Comparison of ENCODE assay signal across 24 cellular contexts in genomic region chr10:49663596-49663995, GRCh38. TPM values are rescaled to one million over a fixed set of nuclear protein-coding genes. Genes with fewer than 3 reads are reported as not detected.
A peak's percentile ranks its signal among the peaks of the same experiment; 100 is the strongest.
DNase-seq lines count a peak whose midpoint lies in the region; ATAC-seq and TF ChIP-seq lines count a peak whose summit lies in the region.
"Had no signal": no experiment of that assay in that cellular context is flagged by ENCODE, and none has a peak within 500 bp of the region (broad histone marks: within the 10 kb centered on the region; RNA-seq: fewer than 3 reads in every experiment).

No MANE protein-coding gene starts in this region.

- POLR2A ChIA-PET in naive thymus-derived CD4-positive, alpha-beta T cell (lab: Charles Lee): no interaction called here

- H3K4me1 ChIP-seq in BE2C: peaks cover 22% of the 10 kb centered on the region
- H3K4me1 ChIP-seq in naive thymus-derived CD4-positive, alpha-beta T cell (ENCODE audit: control insufficient read depth in 2 of 2, insufficient read depth in 2 of 2, low read length in 2 of 2): no peaks in the 10 kb centered on the region
- H3K4me1 ChIP-seq: A549, BLaER1 had no signal

- 0 out of 2 replicates have a peak overlapping the region, but pooled peaks have one; percentile 19 for H3K27ac ChIP-seq in SK-N-MC
- H3K27ac ChIP-seq in naive thymus-derived CD4-positive, alpha-beta T cell (ENCODE audit: low read depth, low read length): no peak overlapping the region
- H3K27ac ChIP-seq: 22Rv1, A549, BLaER1, GM23248 had no signal

- H3K27ac Mint-ChIP-seq in naive thymus-derived CD4-positive, alpha-beta T cell: no peak overlapping the region
- H3K27ac Mint-ChIP-seq: CD14-positive monocyte; CD4-positive, alpha-beta memory T cell; HFFc6 had no signal

- no peaks in the 10 kb centered on the region for H3K27me3 ChIP-seq in BE2C
- H3K27me3 ChIP-seq in naive thymus-derived CD4-positive, alpha-beta T cell (ENCODE audit: control insufficient read depth in 2 of 2, insufficient read depth in 2 of 2, low read length in 2 of 2): no peaks in the 10 kb centered on the region
- H3K27me3 ChIP-seq: BLaER1 had no signal

- H3K36me3 ChIP-seq in BE2C (no peaks in the 10 kb centered on the region), SK-N-MC (ENCODE audit: insufficient read depth, low read length) (no peaks in the 10 kb centered on the region)
- no peaks in the 10 kb centered on the region for H3K36me3 ChIP-seq in naive thymus-derived CD4-positive, alpha-beta T cell (ENCODE audit: control insufficient read depth in 2 of 3, insufficient read depth in 3 of 3, low read length in 3 of 3)
- H3K36me3 ChIP-seq: BLaER1 had no signal

- ATAC-seq in naive thymus-derived CD4-positive, alpha-beta T cell: no peak
- ATAC-seq in GM19455 (IDR thresholded peaks at IDR 0.05; ENCODE audit: unreplicated experiment): no peak
- ATAC-seq in HG03139 (IDR thresholded peaks at IDR 0.05; ENCODE audit: unreplicated experiment): no peak
- ATAC-seq: A549 had no signal

- CTCF ChIA-PET in naive thymus-derived CD4-positive, alpha-beta T cell (lab: Charles Lee): no interaction called here

- H3K36me3 Mint-ChIP-seq in naive thymus-derived CD4-positive, alpha-beta T cell: peaks cover 0 to 8% (median 6%) of the 10 kb centered on the region in 5 donors
- H3K36me3 Mint-ChIP-seq: CD14-positive monocyte; CD4-positive, alpha-beta memory T cell had no signal

- H3K27me3 Mint-ChIP-seq in naive thymus-derived CD4-positive, alpha-beta T cell: peaks cover 0 to 35% (median 9%) of the 10 kb centered on the region in 5 donors

- H3K9me3 Mint-ChIP-seq in naive thymus-derived CD4-positive, alpha-beta T cell: peaks cover 5 to 24% (median 10%) of the 10 kb centered on the region in 11 donors

- intact Hi-C loops in naive thymus-derived CD4-positive, alpha-beta T cell (cut with micrococcal nuclease): no loop called here

- no peaks in the 10 kb centered on the region for H3K9me3 ChIP-seq in BE2C
- H3K9me3 ChIP-seq in SK-N-MC (ENCODE audit: low read depth, low read length): no peaks in the 10 kb centered on the region
- peaks cover 0 to 3% (median 0%) of the 10 kb centered on the region in 3 experiments for H3K9me3 ChIP-seq in naive thymus-derived CD4-positive, alpha-beta T cell (ENCODE audit: control insufficient read depth in 2 of 3, low read length in 3 of 3)

- H3K4me1 Mint-ChIP-seq in naive thymus-derived CD4-positive, alpha-beta T cell: no peaks in the 10 kb centered on the region
- H3K4me1 Mint-ChIP-seq: CD14-positive monocyte; CD4-positive, alpha-beta memory T cell had no signal

- DNase-seq in BE2C (peak; percentile 68), GM03348 (ENCODE audit: low spot score) (peak; percentile 1), SK-N-MC (ENCODE audit: low read depth, low spot score) (no peak), iPS-NIHi7 (ENCODE audit: extremely low spot score) (peak; percentile 6), cortex of kidney (lab: John Stamatoyannopoulos, UW) (no peak)
- no peak for DNase-seq in naive thymus-derived CD4-positive, alpha-beta T cell
- DNase-seq: AML-193; CD4-positive, alpha-beta memory T cell; DMS 273 treated with DMSO at 0.1 percent for 48 hours; DMS53; GDM1; GM23248; HCEC 1CT; HFFc6; KG1 had no signal

- no peak overlapping the region for H3K9ac ChIP-seq in SK-N-MC (ENCODE audit: insufficient read length)
- H3K9ac ChIP-seq: BLaER1, GM23248 had no signal

- no peak for TF ChIP-seq CTCF in BE2C (IDR thresholded peaks at IDR 0.05; ENCODE audit: low read depth, low read length)

- H3K4me3 ChIP-seq in BE2C (ENCODE audit: low read depth, low read length) (no peak overlapping the region), SK-N-MC (no peak overlapping the region)
- H3K4me3 ChIP-seq in naive thymus-derived CD4-positive, alpha-beta T cell (ENCODE audit: low read length): no peak overlapping the region
- H3K4me3 ChIP-seq: A549, BLaER1, GM23248 had no signal

- no peak overlapping the region for H3K4me3 Mint-ChIP-seq in naive thymus-derived CD4-positive, alpha-beta T cell
- H3K4me3 Mint-ChIP-seq: CD4-positive, alpha-beta memory T cell; HFFc6 had no signal

RNA-seq across cellular contexts. Expression of gene C10orf53, which starts 15.9 kb away (rescaled TPM):
- polyA plus RNA-seq in BE2C (2012; ENCODE audit: insufficient read depth, insufficient read length, low read depth): not detected
- not detected for total RNA-seq in naive thymus-derived CD4-positive, alpha-beta T cell
- polyA plus RNA-seq in naive thymus-derived CD4-positive, alpha-beta T cell: not detected
- total RNA-seq: CD4-positive, alpha-beta memory T cell; Daoy; GM23248; H4; HFFc6; HT-29 had no signal
- polyA plus RNA-seq: A549; CD14-positive monocyte; CD4-positive, alpha-beta memory T cell; GM23248 had no signal

RNA-seq across cellular contexts. Expression of gene CHAT, which starts 49.8 kb away (rescaled TPM):
- polyA plus RNA-seq in BE2C (2012; ENCODE audit: insufficient read depth, insufficient read length, low read depth): 0.62 TPM
- total RNA-seq in naive thymus-derived CD4-positive, alpha-beta T cell: not detected
- polyA plus RNA-seq in naive thymus-derived CD4-positive, alpha-beta T cell: not detected
- total RNA-seq: CD4-positive, alpha-beta memory T cell; Daoy; GM23248; H4; HFFc6; HT-29 had no signal
- polyA plus RNA-seq: A549; CD14-positive monocyte; CD4-positive, alpha-beta memory T cell; GM23248 had no signal

RNA-seq across cellular contexts. Expression of gene SLC18A3, which starts 53.5 kb away (rescaled TPM):
- polyA plus RNA-seq in BE2C (2012; ENCODE audit: insufficient read depth, insufficient read length, low read depth): 16.5 TPM
- not detected for total RNA-seq in naive thymus-derived CD4-positive, alpha-beta T cell
- not detected for polyA plus RNA-seq in naive thymus-derived CD4-positive, alpha-beta T cell
- total RNA-seq: CD4-positive, alpha-beta memory T cell; Daoy; GM23248; H4; HFFc6; HT-29 had no signal
- polyA plus RNA-seq: A549; CD14-positive monocyte; CD4-positive, alpha-beta memory T cell; GM23248 had no signal

Comparison
In these comparisons a context has a peak if more than half of its experiments do, and no peak if none do; other contexts are left out.
1. DNase-seq: peak in BE2C (single experiment), GM03348 (single experiment) and iPS-NIHi7 (single experiment); none in SK-N-MC (single experiment), naive thymus-derived CD4-positive, alpha-beta T cell (0 of 9) and cortex of kidney (single experiment).